Comparison of ENCODE assay signal across 16 cellular contexts in the genomic region with DNA sequence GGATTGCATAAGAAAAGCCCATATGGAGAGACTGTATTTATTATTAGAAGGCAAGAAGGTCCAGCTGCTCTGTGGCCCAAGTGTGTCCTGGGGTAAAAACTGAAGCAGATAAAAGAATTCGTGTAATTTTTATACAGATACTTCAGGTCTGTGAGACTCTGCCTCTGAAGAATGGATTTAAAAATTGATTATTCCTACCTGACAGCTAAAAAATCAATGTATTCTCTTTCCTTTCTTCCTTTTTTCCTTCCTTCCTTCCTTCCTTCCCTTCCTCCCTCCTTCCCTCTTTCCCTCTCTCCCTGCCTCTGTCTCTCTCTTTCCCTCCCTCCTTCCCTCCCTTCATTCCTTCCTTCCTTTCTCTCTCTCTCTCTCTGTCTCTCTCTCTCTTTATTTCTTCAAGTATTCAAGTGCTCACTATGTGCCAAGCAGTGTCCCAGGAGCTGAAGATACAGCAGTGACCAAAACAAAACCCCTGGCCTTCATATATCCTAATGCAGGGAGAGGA. TPM values are rescaled to one million over a fixed set of nuclear protein-coding genes. Genes with fewer than 3 reads are reported as not detected.
A peak's percentile ranks its signal among the peaks of the same experiment; 100 is the strongest.
DNase-seq lines count a peak whose midpoint lies in the region; TF ChIP-seq lines count a peak whose summit lies in the region.
"Had no signal": no experiment of that assay in that cellular context is flagged by ENCODE, and none has a peak within 500 bp of the region (broad histone marks: within the 10 kb centered on the region; RNA-seq: fewer than 3 reads in every experiment).

No MANE protein-coding gene starts in this region.

- H3K4me1 ChIP-seq in HEK293 (ENCODE audit: control insufficient read depth, insufficient read depth, low read length), result no peaks in the 10 kb centered on the region
- H3K4me1 ChIP-seq in osteoblast (ENCODE audit: insufficient read depth, low read length), result no peaks in the 10 kb centered on the region
- H3K4me1 ChIP-seq: A549; BLaER1 treated with 17β-estradiol and CSF1 and Interleukin-3, amounts not matched to agents 10 nM and 100 nM; Caco-2 had no signal

- TF ChIP-seq CTCF in HEK293 (tag by site-specific recombination; IDR thresholded peaks at IDR 0.05) (no peak), osteoblast (IDR thresholded peaks at IDR 0.05; ENCODE audit: extremely low read depth, low read depth, low read length) (no peak)

- CTCF ChIA-PET in HEK293 (lab: Yijun Ruan, JAX), result interaction anchor here (0.7 to 1.3 kb wide), 3 partner anchors 9 to 41 kb away, joined by 3 to 7 read pairs (median 3); no protein-coding TSS in a partner anchor

- H3K36me3 ChIP-seq in HEK293 (ENCODE audit: control insufficient read depth in 2 of 2, insufficient read depth in 1 of 2, low read length in 2 of 2) (no peaks in the 10 kb centered on the region), osteoblast (ENCODE audit: insufficient read depth, low read length) (no peaks in the 10 kb centered on the region)
- H3K36me3 ChIP-seq: BLaER1 treated with 17β-estradiol and CSF1 and Interleukin-3, amounts not matched to agents 10 nM and 100 nM had no signal

- H3K4me3 ChIP-seq in HEK293 (ENCODE audit: low read depth, low read length), result no peak overlapping the region
- H3K4me3 ChIP-seq in osteoblast (ENCODE audit: insufficient read depth, low read length), result no peak overlapping the region
- H3K4me3 ChIP-seq: A549; BLaER1 treated with 17β-estradiol and CSF1 and Interleukin-3, amounts not matched to agents 10 nM and 100 nM had no signal

- H3K79me2 ChIP-seq in osteoblast (ENCODE audit: insufficient read depth, low read length), result no peaks in the 10 kb centered on the region

- H3K27ac ChIP-seq in HEK293 (ENCODE audit: extremely low read depth, low read depth, low read length), result no peak overlapping the region
- no peak overlapping the region for H3K27ac ChIP-seq in osteoblast (ENCODE audit: low read depth, low read length)
- H3K27ac ChIP-seq: 22Rv1; A549; BLaER1 treated with 17β-estradiol and CSF1 and Interleukin-3, amounts not matched to agents 10 nM and 100 nM; C4-2B had no signal

- H3K4me2 ChIP-seq in osteoblast (ENCODE audit: insufficient read depth, low read length), result no peak overlapping the region
- H3K4me2 ChIP-seq: A549; BLaER1 treated with 17β-estradiol and CSF1 and Interleukin-3, amounts not matched to agents 10 nM and 100 nM had no signal

- H3K27me3 ChIP-seq in osteoblast (ENCODE audit: insufficient read depth, low read length), result peaks cover 11% of the 10 kb centered on the region
- H3K27me3 ChIP-seq: BLaER1 treated with 17β-estradiol and CSF1 and Interleukin-3, amounts not matched to agents 10 nM and 100 nM had no signal

- no peaks in the 10 kb centered on the region for H4K20me1 ChIP-seq in osteoblast (ENCODE audit: insufficient read depth, low read length)
- H4K20me1 ChIP-seq: BLaER1 treated with 17β-estradiol and CSF1 and Interleukin-3, amounts not matched to agents 10 nM and 100 nM had no signal

- no peaks in the 10 kb centered on the region for H3K9me3 ChIP-seq in HEK293 (ENCODE audit: control insufficient read depth, insufficient read depth, low read depth, low read length)
- H3K9me3 ChIP-seq in osteoblast (ENCODE audit: low read depth, low read length), result no peaks in the 10 kb centered on the region
- H3K9me3 ChIP-seq: Caco-2 had no signal

- POLR2A ChIA-PET in HEK293 (lab: Yijun Ruan, JAX), result no interaction called here

- no peak overlapping the region for H2AFZ ChIP-seq in osteoblast (ENCODE audit: low read length)

- DNase-seq in DMS 273 (lab: John Stamatoyannopoulos, UW; ENCODE audit: unreplicated experiment) (peak; percentile 36), DMS 273 treated with DMSO at 0.1 percent for 48 hours (lab: John Stamatoyannopoulos, UW) (no peak), osteoblast (ENCODE audit: insufficient read length, low spot score, missing footprints) (peak; percentile 43), NCI-H510A treated with DMSO at 0.1 percent for 48 hours (lab: John Stamatoyannopoulos, UW) (no peak)
- DNase-seq: AML-193; Caco-2; Calu3; CD4-positive, alpha-beta T cell; CD8-positive, alpha-beta T cell; DMS79 treated with DMSO at 0.1 percent for 48 hours; GF-D8 had no signal

TF ChIP-seq in HEK293, 187 proteins besides CTCF, POLR2A, EP300 and RAD21:
- TF ChIP-seq ZNF366 (tag by site-specific recombination; conservative IDR thresholded peaks at IDR 0.05), result peak; percentile 91
- no peak for TF ChIP-seq ZNF600 (tag by site-specific recombination; IDR thresholded peaks at IDR 0.05)
TF ChIP-seq in HEK293: peak in this region for 1.

RNA-seq across cellular contexts. Expression of a gene that starts 11.3 kb away (rescaled TPM):
- 128 and 207 TPM in 2 replicates for total RNA-seq in osteoblast

Comparison
In these comparisons a context has a peak if more than half of its experiments do, and no peak if none do; other contexts are left out.
1. DNase-seq: peak in DMS 273 (single experiment) and osteoblast (single experiment); none in DMS 273 treated with DMSO at 0.1 percent for 48 hours (single experiment) and NCI-H510A treated with DMSO at 0.1 percent for 48 hours (single experiment).